Comparison of ENCODE assay signal across 1 cellular context in genomic region chr2:43052204-43052943, GRCh38.
TF ChIP-seq lines count a peak whose summit lies in the region.

No MANE protein-coding gene starts in this region.

TF ChIP-seq in HepG2, 621 proteins besides CTCF, POLR2A, EP300 and RAD21 (continued from another document and continues in another):
- TF ChIP-seq, protein P1, sequence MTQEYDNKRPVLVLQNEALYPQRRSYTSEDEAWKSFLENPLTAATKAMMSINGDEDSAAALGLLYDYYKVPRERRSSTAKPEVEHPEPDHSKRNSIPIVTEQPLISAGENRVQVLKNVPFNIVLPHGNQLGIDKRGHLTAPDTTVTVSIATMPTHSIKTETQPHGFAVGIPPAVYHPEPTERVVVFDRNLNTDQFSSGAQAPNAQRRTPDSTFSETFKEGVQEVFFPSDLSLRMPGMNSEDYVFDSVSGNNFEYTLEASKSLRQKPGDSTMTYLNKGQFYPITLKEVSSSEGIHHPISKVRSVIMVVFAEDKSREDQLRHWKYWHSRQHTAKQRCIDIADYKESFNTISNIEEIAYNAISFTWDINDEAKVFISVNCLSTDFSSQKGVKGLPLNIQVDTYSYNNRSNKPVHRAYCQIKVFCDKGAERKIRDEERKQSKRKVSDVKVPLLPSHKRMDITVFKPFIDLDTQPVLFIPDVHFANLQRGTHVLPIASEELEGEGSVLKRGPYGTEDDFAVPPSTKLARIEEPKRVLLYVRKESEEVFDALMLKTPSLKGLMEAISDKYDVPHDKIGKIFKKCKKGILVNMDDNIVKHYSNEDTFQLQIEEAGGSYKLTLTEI (CRISPR knock-in tag; conservative IDR thresholded peaks at IDR 0.05): no peak
- TF ChIP-seq CEBPG (CRISPR knock-in tag; IDR thresholded peaks at IDR 0.05) (0 out of 2 replicates have a peak, but pooled peaks have one; percentile 15), ZNF841 (CRISPR knock-in tag; IDR thresholded peaks at IDR 0.05; ENCODE audit: borderline replicate concordance) (peak; percentile 72; the same call in 1 of the 2 replicates), SRY (CRISPR knock-in tag; IDR thresholded peaks at IDR 0.05) (no peak), ZNF160 (CRISPR knock-in tag; IDR thresholded peaks at IDR 0.05) (no peak), TRIM24 (CRISPR knock-in tag; IDR thresholded peaks at IDR 0.05) (no peak), ZNF7 (CRISPR knock-in tag; IDR thresholded peaks at IDR 0.05) (peak; percentile 87; the same call in 1 of the 2 replicates), MYC (CRISPR knock-in tag; IDR thresholded peaks at IDR 0.05; ENCODE audit: borderline replicate concordance) (no peak), NFYC (CRISPR knock-in tag; IDR thresholded peaks at IDR 0.05) (peak; percentile 62), ASH2L (IDR thresholded peaks at IDR 0.05; ENCODE audit: insufficient read length, low read depth, low read length) (peak; percentile 41), RCOR2 (CRISPR knock-in tag; IDR thresholded peaks at IDR 0.05) (peak; percentile 28; the same call in 1 of the 2 replicates), NR0B2 (CRISPR knock-in tag; IDR thresholded peaks at IDR 0.05) (no peak), KLF12 (CRISPR knock-in tag; IDR thresholded peaks at IDR 0.05; ENCODE audit: borderline replicate concordance) (no peak), ZNF530 (CRISPR knock-in tag; IDR thresholded peaks at IDR 0.05; ENCODE audit: low read depth) (no peak), DBP (CRISPR knock-in tag; IDR thresholded peaks at IDR 0.05; ENCODE audit: not compliant biosample characterization) (no peak), TFDP2 (CRISPR knock-in tag; IDR thresholded peaks at IDR 0.05) (0 out of 2 replicates have a peak, but pooled peaks have one; percentile 15), ZNF253 (CRISPR knock-in tag; IDR thresholded peaks at IDR 0.05; ENCODE audit: borderline replicate concordance) (no peak), GATAD2A (CRISPR knock-in tag; IDR thresholded peaks at IDR 0.05) (no peak), NONO (IDR thresholded peaks at IDR 0.05) (no peak), NONO (CRISPR knock-in tag; conservative IDR thresholded peaks at IDR 0.05) (no peak), ATRX (CRISPR knock-in tag; IDR thresholded peaks at IDR 0.05; ENCODE audit: borderline replicate concordance) (no peak), SMARCE1 (IDR thresholded peaks at IDR 0.05; ENCODE audit: borderline replicate concordance) (no peak), TBP (CRISPR knock-in tag; IDR thresholded peaks at IDR 0.05) (no peak), SOX6 (IDR thresholded peaks at IDR 0.05) (no peak), SOX6 (CRISPR knock-in tag; IDR thresholded peaks at IDR 0.05) (no peak; the same call in 1 of the 2 replicates), FOXA1 (IDR thresholded peaks at IDR 0.05) (no peak), FOXA1 (CRISPR knock-in tag; IDR thresholded peaks at IDR 0.05) (no peak), SMAD9 (CRISPR knock-in tag; IDR thresholded peaks at IDR 0.05) (no peak), ZIK1 (CRISPR knock-in tag; IDR thresholded peaks at IDR 0.05; ENCODE audit: borderline replicate concordance, low read depth) (no peak), TOE1 (CRISPR knock-in tag; IDR thresholded peaks at IDR 0.05) (no peak), TFE3 (CRISPR knock-in tag; IDR thresholded peaks at IDR 0.05) (no peak), ZNF367 (CRISPR knock-in tag; IDR thresholded peaks at IDR 0.05; ENCODE audit: borderline replicate concordance) (no peak), HOXA7 (CRISPR knock-in tag; IDR thresholded peaks at IDR 0.05) (no peak), YEATS2 (CRISPR knock-in tag; IDR thresholded peaks at IDR 0.05; ENCODE audit: borderline replicate concordance) (no peak), KDM3A (CRISPR knock-in tag; IDR thresholded peaks at IDR 0.05; ENCODE audit: low read depth) (no peak), HNF4A (CRISPR knock-in tag; IDR thresholded peaks at IDR 0.05) (peak; percentile 82), PAXIP1 (CRISPR knock-in tag; conservative IDR thresholded peaks at IDR 0.05) (peak; percentile 58; the same call in 1 of the 2 replicates), ZNF260 (CRISPR knock-in tag; IDR thresholded peaks at IDR 0.05; ENCODE audit: borderline replicate concordance, low read depth) (no peak), XRCC5 (optimal IDR thresholded peaks at IDR 0.05; ENCODE audit: low read length) (peak; percentile 21), ESRRA (CRISPR knock-in tag; IDR thresholded peaks at IDR 0.05; ENCODE audit: low read depth) (no peak), ZMYM3 (CRISPR knock-in tag; IDR thresholded peaks at IDR 0.05) (peak; percentile 19; the same call in 1 of the 2 replicates), ARID4A (CRISPR knock-in tag; IDR thresholded peaks at IDR 0.05; ENCODE audit: borderline replicate concordance) (no peak; the same call in 1 of the 2 replicates), MED1 (CRISPR knock-in tag; IDR thresholded peaks at IDR 0.05) (0 out of 2 replicates have a peak, but pooled peaks have one; percentile 8), CC2D1A (CRISPR knock-in tag; IDR thresholded peaks at IDR 0.05) (no peak), HBP1 (CRISPR knock-in tag; IDR thresholded peaks at IDR 0.05; ENCODE audit: low read depth) (no peak)
- TF ChIP-seq, protein P2, sequence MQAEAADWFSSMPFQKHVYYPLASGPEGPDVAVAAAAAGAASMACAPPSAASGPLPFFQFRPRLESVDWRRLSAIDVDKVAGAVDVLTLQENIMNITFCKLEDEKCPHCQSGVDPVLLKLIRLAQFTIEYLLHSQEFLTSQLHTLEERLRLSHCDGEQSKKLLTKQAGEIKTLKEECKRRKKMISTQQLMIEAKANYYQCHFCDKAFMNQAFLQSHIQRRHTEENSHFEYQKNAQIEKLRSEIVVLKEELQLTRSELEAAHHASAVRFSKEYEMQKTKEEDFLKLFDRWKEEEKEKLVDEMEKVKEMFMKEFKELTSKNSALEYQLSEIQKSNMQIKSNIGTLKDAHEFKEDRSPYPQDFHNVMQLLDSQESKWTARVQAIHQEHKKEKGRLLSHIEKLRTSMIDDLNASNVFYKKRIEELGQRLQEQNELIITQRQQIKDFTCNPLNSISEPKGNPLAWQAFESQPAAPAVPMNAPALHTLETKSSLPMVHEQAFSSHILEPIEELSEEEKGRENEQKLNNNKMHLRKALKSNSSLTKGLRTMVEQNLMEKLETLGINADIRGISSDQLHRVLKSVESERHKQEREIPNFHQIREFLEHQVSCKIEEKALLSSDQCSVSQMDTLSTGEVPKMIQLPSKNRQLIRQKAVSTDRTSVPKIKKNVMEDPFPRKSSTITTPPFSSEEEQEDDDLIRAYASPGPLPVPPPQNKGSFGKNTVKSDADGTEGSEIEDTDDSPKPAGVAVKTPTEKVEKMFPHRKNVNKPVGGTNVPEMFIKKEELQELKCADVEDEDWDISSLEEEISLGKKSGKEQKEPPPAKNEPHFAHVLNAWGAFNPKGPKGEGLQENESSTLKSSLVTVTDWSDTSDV (CRISPR knock-in tag; IDR thresholded peaks at IDR 0.05): no peak
- TF ChIP-seq, protein P3, sequence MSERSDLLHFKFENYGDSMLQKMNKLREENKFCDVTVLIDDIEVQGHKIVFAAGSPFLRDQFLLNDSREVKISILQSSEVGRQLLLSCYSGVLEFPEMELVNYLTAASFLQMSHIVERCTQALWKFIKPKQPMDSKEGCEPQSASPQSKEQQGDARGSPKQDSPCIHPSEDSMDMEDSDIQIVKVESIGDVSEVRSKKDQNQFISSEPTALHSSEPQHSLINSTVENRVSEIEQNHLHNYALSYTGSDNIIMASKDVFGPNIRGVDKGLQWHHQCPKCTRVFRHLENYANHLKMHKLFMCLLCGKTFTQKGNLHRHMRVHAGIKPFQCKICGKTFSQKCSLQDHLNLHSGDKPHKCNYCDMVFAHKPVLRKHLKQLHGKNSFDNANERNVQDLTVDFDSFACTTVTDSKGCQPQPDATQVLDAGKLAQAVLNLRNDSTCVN (CRISPR knock-in tag; IDR thresholded peaks at IDR 0.05; ENCODE audit: borderline replicate concordance): no peak
